Comparison of ENCODE assay signal across 1 cellular context in genomic region chr21:46458315-46459023, GRCh38.
TF ChIP-seq lines count a peak whose summit lies in the region.

Gene DIP2A, plus strand, starts transcription at chr21:46458891. Its CDS starts 241 bp downstream, at chr21:46459132.

TF ChIP-seq in GM12878, 131 proteins besides CTCF, POLR2A, EP300 and RAD21 (continued from another document and continues in another):
- no peak for TF ChIP-seq REST (IDR thresholded peaks at IDR 0.05; ENCODE audit: low read depth, low read length)
- TF ChIP-seq ZBTB40 (IDR thresholded peaks at IDR 0.05; ENCODE audit: borderline replicate concordance), result no peak
- no peak for TF ChIP-seq KAT2A (conservative IDR thresholded peaks at IDR 0.05; ENCODE audit: control insufficient read depth, low read depth, low read length)
- TF ChIP-seq USF1 (IDR thresholded peaks at IDR 0.05; ENCODE audit: borderline replicate concordance, extremely low read length, insufficient read depth, low read depth, low read length), result no peak
- no peak for TF ChIP-seq BRCA1 (IDR thresholded peaks at IDR 0.05; ENCODE audit: low read depth, low read length)
- no peak for TF ChIP-seq PAX5 (IDR thresholded peaks at IDR 0.05; ENCODE audit: borderline replicate concordance, low read depth, low read length)
- peak; percentile 49 for TF ChIP-seq RELA (IDR thresholded peaks at IDR 0.05; ENCODE audit: borderline replicate concordance, partially characterized antibody)
- peak in 1 of 2 experiments; percentile 82; a peak in 2 of 4 replicates for TF ChIP-seq BHLHE40 (IDR thresholded peaks at IDR 0.05; ENCODE audit: borderline replicate concordance in 1 of 2, low read depth in 2 of 2, low read length in 1 of 2)
- no peak for TF ChIP-seq ZBTB11 (CRISPR knock-in tag; IDR thresholded peaks at IDR 0.05)
- no peak for TF ChIP-seq ZNF217 (IDR thresholded peaks at IDR 0.05)
- no peak for TF ChIP-seq ZBTB4 (CRISPR knock-in tag; IDR thresholded peaks at IDR 0.05)
- TF ChIP-seq BCL11A (IDR thresholded peaks at IDR 0.05; ENCODE audit: low read depth, low read length), result no peak
- TF ChIP-seq ZNF24 (IDR thresholded peaks at IDR 0.05), result no peak
- TF ChIP-seq PKNOX1 (IDR thresholded peaks at IDR 0.05), result no peak
- no peak for TF ChIP-seq MTA3 (IDR thresholded peaks at IDR 0.05; ENCODE audit: borderline replicate concordance, low read length)
- TF ChIP-seq EGR1 (IDR thresholded peaks at IDR 0.05; ENCODE audit: borderline replicate concordance in 1 of 2, low read depth in 2 of 2, low read length in 2 of 2), result peak in 1 of 2 experiments; percentile 86; a peak in 2 of 3 replicates
- TF ChIP-seq CUX1 (IDR thresholded peaks at IDR 0.05; ENCODE audit: insufficient replicate concordance, low read depth, low read length), result no peak
- no peak for TF ChIP-seq TBL1XR1 (IDR thresholded peaks at IDR 0.05; ENCODE audit: low read depth, low read length)
- peak; percentile 50; the same call in 1 of the 2 replicates for TF ChIP-seq TAF1 (IDR thresholded peaks at IDR 0.05; ENCODE audit: borderline replicate concordance, low read depth, low read length)
- TF ChIP-seq HDAC6 (IDR thresholded peaks at IDR 0.05; ENCODE audit: unreplicated experiment), result no peak
- no peak for TF ChIP-seq TCF12 (IDR thresholded peaks at IDR 0.05; ENCODE audit: low read depth, low read length)
- TF ChIP-seq ELK1 (IDR thresholded peaks at IDR 0.05; ENCODE audit: low read depth, low read length), result no peak
- TF ChIP-seq RB1 (IDR thresholded peaks at IDR 0.05; ENCODE audit: borderline replicate concordance), result peak; percentile 61
- no peak for TF ChIP-seq ZNF622 (IDR thresholded peaks at IDR 0.05)
- peak; percentile 76; the same call in 1 of the 2 replicates for TF ChIP-seq CHD2 (IDR thresholded peaks at IDR 0.05; ENCODE audit: borderline replicate concordance, low read depth, low read length)
- TF ChIP-seq EED (IDR thresholded peaks at IDR 0.05; ENCODE audit: low read depth), result no peak
- TF ChIP-seq MYB (IDR thresholded peaks at IDR 0.05; ENCODE audit: borderline replicate concordance, low read depth, low read length), result no peak
